Comparison of ENCODE assay signal across 9 cellular contexts in the genomic region with DNA sequence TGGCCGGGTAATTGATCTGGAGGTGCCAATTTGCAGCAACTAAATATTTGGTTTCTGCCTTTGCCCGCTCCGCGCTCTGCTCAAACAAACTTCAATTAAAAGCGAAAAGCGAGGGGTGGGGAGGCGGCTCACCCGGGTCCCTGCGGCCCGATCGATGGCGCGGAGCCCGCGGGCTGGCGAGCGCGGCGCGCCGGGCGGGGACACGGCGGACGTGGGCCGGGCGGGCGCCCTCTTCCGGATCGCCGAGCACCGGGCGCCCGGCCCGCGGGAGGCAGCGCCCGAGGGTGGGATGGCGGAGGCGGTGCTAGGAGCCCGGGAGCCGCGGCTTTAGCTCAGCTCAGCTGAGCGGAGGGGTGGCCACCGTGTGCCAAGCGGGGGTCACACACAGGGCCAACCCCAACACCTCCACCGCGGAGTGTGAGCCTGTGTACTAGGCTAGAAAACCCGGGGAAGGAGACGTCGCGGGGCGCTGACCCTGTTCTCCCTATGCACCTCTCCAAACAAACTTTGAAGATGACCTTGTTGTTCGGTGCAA. TPM values are rescaled to one million over a fixed set of nuclear protein-coding genes. Genes with fewer than 3 reads are reported as not detected.
DNase-seq lines count a peak whose midpoint lies in the region; ATAC-seq and FAIRE-seq lines count a peak whose summit lies in the region.
"Had no signal": no experiment of that assay in that cellular context is flagged by ENCODE, and none has a peak within 500 bp of the region (broad histone marks: within the 10 kb centered on the region; RNA-seq: fewer than 3 reads in every experiment).

No MANE protein-coding gene starts in this region.

- H3K9ac ChIP-seq in HUES64 (ENCODE audit: low read depth, low read length) = peak overlapping the region; percentile 42; the same call in 1 of the 2 replicates
- H3K9ac ChIP-seq in SK-N-MC (ENCODE audit: insufficient read length) = peak overlapping the region; percentile 37
- no peak overlapping the region for H3K9ac ChIP-seq in iPS-18a (ENCODE audit: low read length)

- DNase-seq in D341Med (ENCODE audit: low spot score) (peak; percentile 94), SK-N-MC (ENCODE audit: low read depth, low spot score) (no peak), astrocyte of the hippocampus (ENCODE audit: low read depth, low spot score) (peak; percentile 77), small intestine (peak; percentile 42)

- peaks cover 45% of the 10 kb centered on the region for H3K27me3 ChIP-seq in HUES64 (ENCODE audit: insufficient read depth, low read length)
- H3K27me3 ChIP-seq in iPS-18a (ENCODE audit: control insufficient read depth, insufficient read depth, low read length) = peaks cover 44% of the 10 kb centered on the region
- H3K27me3 ChIP-seq in small intestine (ENCODE audit: control insufficient read depth in 2 of 2, insufficient read depth in 2 of 2, low read length in 2 of 2) = peaks cover 0 to 4% of the 10 kb centered on the region in 2 donors

- no peak overlapping the region for H3K27ac ChIP-seq in HUES64 (ENCODE audit: low read depth, low read length)
- no peak overlapping the region for H3K27ac ChIP-seq in SK-N-MC
- H3K27ac ChIP-seq in iPS-18a (ENCODE audit: low read length) = no peak overlapping the region
- H3K27ac ChIP-seq in small intestine (ENCODE audit: low read depth in 1 of 2, low read length in 1 of 2) = no peak overlapping the region

- H3K4me3 ChIP-seq in HUES64 (ENCODE audit: low read length) = peak overlapping the region; percentile 56
- peak overlapping the region; percentile 73 for H3K4me3 ChIP-seq in SK-N-MC
- peak overlapping the region; percentile 40 for H3K4me3 ChIP-seq in iPS-18a (ENCODE audit: low read length)
- peak overlapping the region in 1 of 2 donors; percentile 48 for H3K4me3 ChIP-seq in small intestine (ENCODE audit: low read depth in 1 of 2, low read length in 2 of 2)

- peaks cover 15% of the 10 kb centered on the region for H3K4me1 ChIP-seq in HUES64 (ENCODE audit: insufficient read depth, low read length)
- peaks cover 13% of the 10 kb centered on the region for H3K4me1 ChIP-seq in iPS-18a (ENCODE audit: control insufficient read depth, low read depth, low read length)
- H3K4me1 ChIP-seq in small intestine (ENCODE audit: control insufficient read depth in 2 of 2, insufficient read depth in 1 of 2, low read depth in 1 of 2, low read length in 1 of 2) = peaks cover 2 to 7% of the 10 kb centered on the region in 2 donors

- FAIRE-seq in small intestine (lab: Jason Lieb, UNC) = no peak
- FAIRE-seq: TTC549 had no signal

- peaks cover 6% of the 10 kb centered on the region; the same call in 1 of the 2 replicates for H3K36me3 ChIP-seq in HUES64 (ENCODE audit: insufficient read depth, low read length)
- H3K36me3 ChIP-seq in SK-N-MC (ENCODE audit: insufficient read depth, low read length) = no peaks in the 10 kb centered on the region
- no peaks in the 10 kb centered on the region for H3K36me3 ChIP-seq in iPS-18a (ENCODE audit: control insufficient read depth, low read depth, low read length)
- peaks cover 0 to 2% of the 10 kb centered on the region in 2 donors for H3K36me3 ChIP-seq in small intestine (ENCODE audit: control insufficient read depth in 2 of 2, insufficient read depth in 2 of 2, low read length in 2 of 2)

- 3% methylated on average over 54 of the region's 54 CpGs for WGBS in HUES64
- 1 to 3% (median 2%) methylated on average over 49 to 54 of the region's 54 CpGs for WGBS in small intestine, 3 donors

- H3K9me3 ChIP-seq in HUES64 (ENCODE audit: insufficient read depth, low read depth, low read length) (no peaks in the 10 kb centered on the region), SK-N-MC (ENCODE audit: low read depth, low read length) (no peaks in the 10 kb centered on the region), iPS-18a (ENCODE audit: control insufficient read depth, low read depth, low read length) (no peaks in the 10 kb centered on the region), small intestine (ENCODE audit: control insufficient read depth, low read depth) (no peaks in the 10 kb centered on the region)

- no peak for ATAC-seq in HG03108 (IDR thresholded peaks at IDR 0.05; ENCODE audit: unreplicated experiment)
- ATAC-seq in GM19455 (IDR thresholded peaks at IDR 0.05; ENCODE audit: unreplicated experiment) = no peak

RNA-seq across cellular contexts. Expression of a gene that starts 32.2 kb away (rescaled TPM):
- 35.0 TPM for polyA plus RNA-seq in HUES64 (2013, experiment 1 of 2)
- 37.5 TPM for polyA plus RNA-seq in HUES64 (2013, experiment 2 of 2)
- 10 to 100 TPM in 1 of 3 donors, 1 to 10 TPM in 2; 4.2 to 15.2 (median 7.6) TPM for polyA plus RNA-seq in small intestine

RNA-seq across cellular contexts. Expression of a gene that starts 41.9 kb away (rescaled TPM):
- 84.4 TPM for polyA plus RNA-seq in HUES64 (2013, experiment 1 of 2)
- 93.9 TPM for polyA plus RNA-seq in HUES64 (2013, experiment 2 of 2)
- polyA plus RNA-seq in small intestine = 100 to 1,000 TPM in 1 of 3 donors, 10 to 100 TPM in 2; 38.9 to 131 (median 95.1) TPM

RNA-seq across cellular contexts. Expression of a gene that starts 51.1 kb away (rescaled TPM):
- 4.1 TPM for polyA plus RNA-seq in HUES64 (2013, experiment 1 of 2)
- 6.3 TPM for polyA plus RNA-seq in HUES64 (2013, experiment 2 of 2)
- polyA plus RNA-seq in small intestine = 1 to 10 TPM in 2 of 3 donors, not detected in 1; 1.3 to 2.6 TPM
